ENCODE assay signal across 15 cellular contexts in the genomic region with DNA sequence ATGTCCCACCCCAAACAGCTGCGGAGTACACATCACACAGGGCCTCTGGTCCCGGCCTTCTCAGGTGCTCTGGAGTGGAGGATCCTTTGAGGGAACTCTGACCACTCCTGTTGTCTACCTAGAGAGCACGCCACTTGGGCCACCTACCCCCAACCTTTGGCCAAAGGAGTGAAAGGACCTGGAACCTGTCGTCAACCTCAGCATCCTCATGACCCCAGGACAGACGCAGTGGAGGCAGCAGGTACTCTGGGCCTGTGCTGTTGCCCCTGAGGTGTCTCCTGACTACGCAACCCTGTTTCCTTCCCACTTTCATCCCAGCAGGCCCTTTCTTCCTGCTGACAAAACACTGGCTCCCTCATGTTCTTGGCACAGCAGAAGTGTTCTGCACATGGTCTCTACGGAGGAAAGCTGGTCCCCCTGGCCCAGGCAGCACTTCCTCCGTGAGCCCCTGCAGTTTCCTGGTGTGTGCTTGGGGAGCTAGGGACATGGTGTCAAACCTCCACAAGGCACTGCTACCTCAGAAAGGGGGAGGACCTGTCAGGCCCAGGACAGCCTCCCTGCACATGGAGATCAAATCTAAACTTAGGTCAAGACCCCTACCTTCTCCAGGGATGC. TPM values are rescaled to one million over a fixed set of nuclear protein-coding genes. Genes with fewer than 3 reads are reported as not detected.
DNase-seq lines count a peak whose midpoint lies in the region; ATAC-seq and TF ChIP-seq lines count a peak whose summit lies in the region.
"Had no signal": no experiment of that assay in that cellular context is flagged by ENCODE, and none has a peak within 500 bp of the region (broad histone marks: within the 10 kb centered on the region; RNA-seq: fewer than 3 reads in every experiment).

No MANE protein-coding gene starts in this region.

- H3K9me3 Mint-ChIP-seq in activated CD8-positive, alpha-beta memory T cell treated with anti-CD3 and anti-CD28 coated beads, Interleukin-2, amount 10 ng/mL, durations not matched to agents 7 days and 5 days (ENCODE audit: low read depth), result no peaks in the 10 kb centered on the region
- no peaks in the 10 kb centered on the region for H3K9me3 Mint-ChIP-seq in brain
- no peaks in the 10 kb centered on the region for H3K9me3 Mint-ChIP-seq in neural crest cell

- H3K27ac ChIP-seq in HUES64 (ENCODE audit: low read depth, low read length), result 0 out of 2 replicates have a peak overlapping the region, but pooled peaks have one; percentile 5
- H3K27ac ChIP-seq: lower lobe of right lung, pancreas had no signal

- H3K27me3 Mint-ChIP-seq in activated CD8-positive, alpha-beta memory T cell treated with anti-CD3 and anti-CD28 coated beads, Interleukin-2, amount 10 ng/mL, durations not matched to agents 7 days and 5 days, result no peaks in the 10 kb centered on the region
- H3K27me3 Mint-ChIP-seq in brain (peaks cover 2% of the 10 kb centered on the region), neural crest cell (ENCODE audit: low read depth) (peaks cover 15% of the 10 kb centered on the region)

- no peak for ATAC-seq in activated CD8-positive, alpha-beta memory T cell treated with anti-CD3 and anti-CD28 coated beads, Interleukin-2, amount 10 ng/mL, durations not matched to agents 7 days and 5 days
- ATAC-seq in GM21390 (IDR thresholded peaks at IDR 0.05; ENCODE audit: unreplicated experiment), result no peak

- H3K4me1 ChIP-seq in HUES64 (ENCODE audit: insufficient read depth, low read length), result no peaks in the 10 kb centered on the region
- H3K4me1 ChIP-seq: lower lobe of right lung, pancreas, tibial nerve had no signal

- H3K9ac ChIP-seq in HUES64 (ENCODE audit: low read depth, low read length), result no peak overlapping the region

- H3K36me3 ChIP-seq in HUES64 (ENCODE audit: insufficient read depth, low read length) (peaks cover 95% of the 10 kb centered on the region), MG63 (peaks cover 24% of the 10 kb centered on the region)

- TF ChIP-seq CTCF in brain (conservative IDR thresholded peaks at IDR 0.05) (no peak), neural crest cell (conservative IDR thresholded peaks at IDR 0.05) (no peak)

- H3K9me3 ChIP-seq in HUES64 (ENCODE audit: insufficient read depth, low read depth, low read length) (no peaks in the 10 kb centered on the region), MG63 (no peaks in the 10 kb centered on the region)
- H3K9me3 ChIP-seq: lower lobe of right lung, pancreas, tibial nerve had no signal

- no peak for DNase-seq in activated CD8-positive, alpha-beta memory T cell treated with anti-CD3 and anti-CD28 coated beads, Interleukin-2, amount 10 ng/mL, durations not matched to agents 7 days and 5 days
- no peak for DNase-seq in activated CD8-positive, alpha-beta memory T cell treated with anti-CD3 and anti-CD28 coated beads, Interleukin-2, amount 50 U/mL, for 4 hours
- DNase-seq in neural crest cell (ENCODE audit: low read depth, low spot score), result no peak
- no peak for DNase-seq in MG63
- no peak for DNase-seq in NCI-H2029 treated with DMSO at 0.1 percent for 48 hours (lab: John Stamatoyannopoulos, UW)
- DNase-seq: activated CD8-positive, alpha-beta memory T cell treated with anti-CD3 and anti-CD28 coated beads for 24 hours; IMR-90; lower lobe of right lung; NCI-H146; NCI-H510A treated with DMSO at 0.1 percent for 48 hours; pancreas had no signal

- CTCF ChIA-PET in activated CD8-positive, alpha-beta memory T cell treated with anti-CD3 and anti-CD28 coated beads, Interleukin-2, amount 10 ng/mL, durations not matched to agents 7 days and 5 days (lab: Charles Lee), result interaction anchor here (0.8 to 1.6 kb wide), 2 partner anchors 139 to 300 kb away, joined by 3 to 5 read pairs; no protein-coding TSS in a partner anchor

- no peaks in the 10 kb centered on the region for H3K4me1 Mint-ChIP-seq in activated CD8-positive, alpha-beta memory T cell treated with anti-CD3 and anti-CD28 coated beads, Interleukin-2, amount 10 ng/mL, durations not matched to agents 7 days and 5 days
- H3K4me1 Mint-ChIP-seq in brain (no peaks in the 10 kb centered on the region), neural crest cell (peaks cover 18% of the 10 kb centered on the region)

- 90% methylated on average over 8 of the region's 8 CpGs for WGBS in HUES64

- H3K4me3 Mint-ChIP-seq in activated CD8-positive, alpha-beta memory T cell treated with anti-CD3 and anti-CD28 coated beads, Interleukin-2, amount 10 ng/mL, durations not matched to agents 7 days and 5 days, result no peak overlapping the region
- H3K4me3 Mint-ChIP-seq in brain (no peak overlapping the region), neural crest cell (peak overlapping the region; percentile 65)

- H3K27me3 ChIP-seq in HUES64 (ENCODE audit: insufficient read depth, low read length), result no peaks in the 10 kb centered on the region
- H3K27me3 ChIP-seq in MG63, result no peaks in the 10 kb centered on the region
- H3K27me3 ChIP-seq: pancreas, tibial nerve had no signal

- peaks cover 14% of the 10 kb centered on the region for H3K36me3 Mint-ChIP-seq in activated CD8-positive, alpha-beta memory T cell treated with anti-CD3 and anti-CD28 coated beads, Interleukin-2, amount 10 ng/mL, durations not matched to agents 7 days and 5 days
- H3K36me3 Mint-ChIP-seq in brain, result peaks cover 51% of the 10 kb centered on the region
- peaks cover 13% of the 10 kb centered on the region for H3K36me3 Mint-ChIP-seq in neural crest cell (ENCODE audit: low read depth)

- peak overlapping the region; percentile 21 for H3K27ac Mint-ChIP-seq in activated CD8-positive, alpha-beta memory T cell treated with anti-CD3 and anti-CD28 coated beads, Interleukin-2, amount 10 ng/mL, durations not matched to agents 7 days and 5 days
- H3K27ac Mint-ChIP-seq in brain (peak overlapping the region; percentile 44 to 91 (median 84)), neural crest cell (ENCODE audit: unreplicated experiment) (peak overlapping the region; percentile 45)

- no peak overlapping the region for H3K4me3 ChIP-seq in HUES64 (ENCODE audit: low read length)
- no peak overlapping the region for H3K4me3 ChIP-seq in MG63
- H3K4me3 ChIP-seq: lower lobe of right lung, pancreas, tibial nerve had no signal

RNA-seq across cellular contexts. Expression of a gene that starts 48.0 kb away (rescaled TPM):
- total RNA-seq in activated CD8-positive, alpha-beta memory T cell treated with anti-CD3 and anti-CD28 coated beads, Interleukin-2, amount 10 ng/mL, durations not matched to agents 7 days and 5 days, result 10 to 100 TPM; 84.8 to 95.6 TPM
- polyA plus RNA-seq in HUES64 (2013, experiment 1 of 2), result 67.6 TPM
- polyA plus RNA-seq in HUES64 (2013, experiment 2 of 2), result 66.3 TPM
- polyA plus RNA-seq in brain (ENCODE audit: insufficient read depth, low read depth, low replicate concordance), result 55.1 TPM
- total RNA-seq in neural crest cell, result 140 and 142 TPM in 2 replicates
- 32.9 and 60.1 TPM in 2 replicates for total RNA-seq in MG63 (2014; rRNA removed; shearing (Covaris generic); ENCODE audit: low replicate concordance)

Comparison
In these comparisons a context has a peak if more than half of its experiments do, and no peak if none do; other contexts are left out.
1. H3K27ac Mint-ChIP-seq: peak in every context shown above with its lines; median percentile 84 in brain; 45 in neural crest cell; 21 in activated CD8-positive, alpha-beta memory T cell treated with anti-CD3 and anti-CD28 coated beads, Interleukin-2, amount 10 ng/mL, durations not matched to agents 7 days and 5 days.